Comparison of ENCODE assay signal across 25 cellular contexts in the genomic region with DNA sequence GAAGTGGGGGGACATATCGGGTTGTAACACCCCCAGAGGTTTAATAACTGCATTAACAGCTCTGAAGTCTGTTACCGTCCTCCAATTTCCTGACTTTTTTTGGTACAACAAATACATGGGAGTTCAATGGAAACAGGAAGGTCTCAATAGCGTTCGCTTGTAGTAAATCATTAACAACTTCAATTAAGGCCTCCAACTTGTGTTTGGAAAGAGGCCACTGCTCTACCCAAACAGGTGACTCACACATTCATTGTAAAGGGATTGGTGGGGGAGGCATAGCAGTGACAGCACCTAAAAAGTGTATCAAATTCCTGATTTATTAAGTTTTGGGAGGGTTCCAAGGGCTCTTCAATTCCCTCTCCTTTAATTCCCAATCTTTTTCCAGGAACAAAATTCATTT.
"Had no signal": no experiment of that assay in that cellular context is flagged by ENCODE, and none has a peak within 500 bp of the region (broad histone marks: within the 10 kb centered on the region; RNA-seq: fewer than 3 reads in every experiment).

No MANE protein-coding gene starts in this region.

- H3K36me3 ChIP-seq: SJCRH30 had no signal

- H3K9me3 ChIP-seq: SJCRH30, SK-N-SH had no signal

- ATAC-seq: activated T-cell treated with anti-CD3 and anti-CD28 coated beads, Interleukin-2, amount 50 U/mL, for 72 hours; K562; Panc1 had no signal

- FAIRE-seq: K562 had no signal

- H3K4me1 ChIP-seq: SJCRH30 had no signal

- H3K27ac ChIP-seq: RWPE1, SJCRH30, VCaP had no signal

- H3K4me3 ChIP-seq: K562, SJCRH30 had no signal

- H3K4me2 ChIP-seq: SK-N-SH had no signal

- H3K9ac ChIP-seq: SK-N-SH had no signal

- DNase-seq: activated CD4-positive, alpha-beta memory T cell treated with anti-CD3 and anti-CD28 coated beads, Interleukin-2, amount 10 ng/mL, durations not matched to agents 7 days and 5 days; activated CD4-positive, alpha-beta T cell treated with anti-CD3 and anti-CD28 coated beads, Interleukin-2, amount 10 ng/mL, durations not matched to agents 7 days and 5 days; activated CD4-positive, CD25-positive, alpha-beta regulatory T cell; activated CD8-positive, alpha-beta memory T cell treated with anti-CD3 and anti-CD28 coated beads, Interleukin-2, amount 50 U/mL, for 4 hours; activated gamma-delta T cell treated with Interleukin-2 at 50 U/mL for 16 hours; activated naive CD4-positive, alpha-beta T cell treated with anti-CD3 and anti-CD28 coated beads, Interleukin-2, amount 10 ng/mL, durations not matched to agents 7 days and 5 days; activated naive CD8-positive, alpha-beta T cell treated with anti-CD3 and anti-CD28 coated beads for 36 hours; activated T-cell treated with anti-CD3 and anti-CD28 coated beads, Interleukin-2, amount 50 U/mL, for 72 hours; Karpas-422; NCI-H146; NCI-H187 treated with DMSO at 0.1 percent for 48 hours; NCI-H2081 treated with DMSO at 0.1 percent for 48 hours; NCI-H2171; NCI-H226; NCI-H526; NK-92 treated with Interleukin-12 subunit alpha and Interleukin-12 subunit beta, amount 100 ng/mL, for 24 hours; OCI-M1; Right ventricle myocardium superior; SJCRH30; SK-N-SH; T-helper 1 cell had no signal

- H3K27me3 ChIP-seq: SJCRH30 had no signal
